In the genomic region with DNA sequence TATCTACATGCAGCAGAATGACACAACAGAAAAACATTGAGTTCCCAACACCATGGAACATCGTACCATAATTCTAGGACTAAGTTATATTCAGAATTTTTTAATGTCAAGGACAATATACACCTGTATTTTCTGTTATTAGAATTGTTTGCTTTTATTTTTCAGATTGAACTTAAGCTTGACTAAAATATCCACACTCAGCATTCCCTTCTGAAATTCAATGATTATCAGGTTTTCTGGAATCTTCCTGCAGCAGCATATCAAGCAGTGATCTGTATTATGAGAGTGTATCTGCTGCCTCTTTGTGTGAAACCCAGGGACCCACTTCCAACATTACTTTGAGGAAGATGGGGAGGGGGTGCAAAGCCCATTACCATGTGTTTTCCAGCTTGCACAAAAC, we compare ENCODE assay signal across 8 cellular contexts.
"Had no signal": no experiment of that assay in that cellular context is flagged by ENCODE, and none has a peak within 500 bp of the region (broad histone marks: within the 10 kb centered on the region; RNA-seq: fewer than 3 reads in every experiment).

No MANE protein-coding gene starts in this region.

- DNase-seq: GDM1, GF-D8 had no signal

- FAIRE-seq: G401.6, GM12878, GM12891, GM12892, GM18507, GM19239 had no signal

- ATAC-seq: GM12878 had no signal

- H3K4me3 ChIP-seq: GM12878 had no signal
